14 cellular contexts compared by ENCODE assay signal in the genomic region with DNA sequence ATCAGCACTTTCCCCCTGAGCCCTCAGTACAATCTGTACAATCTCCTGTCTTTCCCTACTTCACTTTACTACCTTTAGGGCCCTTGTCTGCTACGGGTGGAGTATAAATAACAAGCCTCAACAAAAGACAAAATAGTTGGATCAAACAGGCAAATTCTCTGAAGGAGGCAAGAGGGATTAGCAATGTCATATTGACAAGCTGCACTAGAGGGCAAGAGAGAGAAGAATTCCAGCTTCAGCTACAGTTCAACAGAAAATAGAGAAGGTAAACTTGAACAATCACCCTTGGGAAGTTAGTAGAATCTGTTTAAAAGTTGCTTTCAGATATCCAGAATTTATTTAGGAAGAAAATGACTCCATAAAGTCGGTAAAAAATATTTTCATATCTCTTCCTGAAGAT.
A peak's percentile ranks its signal among the peaks of the same experiment; 100 is the strongest.
DNase-seq lines count a peak whose midpoint lies in the region; ATAC-seq and TF ChIP-seq lines count a peak whose summit lies in the region.
"Had no signal": no experiment of that assay in that cellular context is flagged by ENCODE, and none has a peak within 500 bp of the region (broad histone marks: within the 10 kb centered on the region; RNA-seq: fewer than 3 reads in every experiment).

No MANE protein-coding gene starts in this region.

- ATAC-seq in HG02938 (IDR thresholded peaks at IDR 0.05; ENCODE audit: unreplicated experiment), result no peak
- ATAC-seq: activated CD8-positive, alpha-beta T cell treated with anti-CD3 and anti-CD28 coated beads for 36 hours had no signal

- no peak overlapping the region for H3K4me3 ChIP-seq in OCI-LY3 (ENCODE audit: low read length)
- no peak overlapping the region for H3K4me3 ChIP-seq in fibroblast of mammary gland (ENCODE audit: control insufficient read depth, low read depth, low read length)
- H3K4me3 ChIP-seq in retinal pigment epithelial cell (ENCODE audit: low read length), result no peak overlapping the region
- H3K4me3 ChIP-seq: ovary had no signal

- H3K9ac ChIP-seq in OCI-LY3 (ENCODE audit: low read length), result no peak overlapping the region

- TF ChIP-seq CTCF in OCI-LY3 (IDR thresholded peaks at IDR 0.05; ENCODE audit: low read depth, low read length), result peak; percentile 19
- TF ChIP-seq CTCF in fibroblast of mammary gland (conservative IDR thresholded peaks at IDR 0.05; ENCODE audit: control insufficient read depth, insufficient read depth, low read depth, low read length), result peak; percentile 2
- peak; percentile 63 for TF ChIP-seq CTCF in retinal pigment epithelial cell (conservative IDR thresholded peaks at IDR 0.05; ENCODE audit: low read depth, low read length)

- no peaks in the 10 kb centered on the region for H3K36me3 ChIP-seq in OCI-LY3 (replicated peaks; ENCODE audit: low read depth, low read length)
- H3K36me3 ChIP-seq: ovary had no signal

- H3K4me1 ChIP-seq in OCI-LY3 (ENCODE audit: low read length), result no peaks in the 10 kb centered on the region

- H3K27me3 ChIP-seq in OCI-LY3 (ENCODE audit: low read depth, low read length), result no peaks in the 10 kb centered on the region
- H3K27me3 ChIP-seq: ovary had no signal

- H4K20me1 ChIP-seq in OCI-LY3 (ENCODE audit: insufficient read depth, low read length), result no peaks in the 10 kb centered on the region

- H3K9me3 ChIP-seq in OCI-LY3 (ENCODE audit: insufficient read depth, low read length), result no peaks in the 10 kb centered on the region
- H3K9me3 ChIP-seq: ovary had no signal

- H3K79me2 ChIP-seq in OCI-LY3 (ENCODE audit: low read length), result no peaks in the 10 kb centered on the region

- no peak overlapping the region for H3K27ac ChIP-seq in OCI-LY3 (ENCODE audit: low read length)
- H3K27ac ChIP-seq: ovary had no signal

- no peak overlapping the region for H2AFZ ChIP-seq in OCI-LY3 (ENCODE audit: low read depth, low read length)

- DNase-seq in NCI-H524 (lab: John Stamatoyannopoulos, UW) (peak; percentile 28 to 46), NCI-H524 treated with DMSO at 0.1 percent for 48 hours (lab: John Stamatoyannopoulos, UW) (no peak), fibroblast of mammary gland (ENCODE audit: low read depth) (no peak), retinal pigment epithelial cell (ENCODE audit: low read depth) (no peak)
- DNase-seq in activated CD4-positive, CD25-positive, alpha-beta regulatory T cell (lab: John Stamatoyannopoulos, UW), result no peak
- DNase-seq in stimulated activated CD4-positive, alpha-beta T cell treated with anti-CD3 and anti-CD28 coated beads, Interleukin-12 subunit alpha, Interleukin-12 subunit beta, amount 100 ng/mL, for 4 hours, result no peak
- DNase-seq: activated CD8-positive, alpha-beta T cell treated with anti-CD3 and anti-CD28 coated beads for 36 hours; activated effector memory CD4-positive, alpha-beta T cell treated with Interleukin-2 at 50 U/mL for 16 hours; immature natural killer cell; ovary; Right ventricle myocardium superior; T-helper 9 cell had no signal

- no peak overlapping the region for H3K4me2 ChIP-seq in OCI-LY3 (ENCODE audit: low read length)

Comparison
In these comparisons a context has a peak if more than half of its experiments do, and no peak if none do; other contexts are left out.
1. DNase-seq: peak in NCI-H524 (2 of 2); none in NCI-H524 treated with DMSO at 0.1 percent for 48 hours (single experiment), fibroblast of mammary gland (single experiment), retinal pigment epithelial cell (single experiment), activated CD4-positive, CD25-positive, alpha-beta regulatory T cell (0 of 4) and stimulated activated CD4-positive, alpha-beta T cell treated with anti-CD3 and anti-CD28 coated beads, Interleukin-12 subunit alpha, Interleukin-12 subunit beta, amount 100 ng/mL, for 4 hours (single experiment).
2. CTCF ChIP-seq: peak in every context shown above with its lines; median percentile 63 in retinal pigment epithelial cell; 19 in OCI-LY3; 2 in fibroblast of mammary gland.